14 cellular contexts compared by ENCODE assay signal in the genomic region with DNA sequence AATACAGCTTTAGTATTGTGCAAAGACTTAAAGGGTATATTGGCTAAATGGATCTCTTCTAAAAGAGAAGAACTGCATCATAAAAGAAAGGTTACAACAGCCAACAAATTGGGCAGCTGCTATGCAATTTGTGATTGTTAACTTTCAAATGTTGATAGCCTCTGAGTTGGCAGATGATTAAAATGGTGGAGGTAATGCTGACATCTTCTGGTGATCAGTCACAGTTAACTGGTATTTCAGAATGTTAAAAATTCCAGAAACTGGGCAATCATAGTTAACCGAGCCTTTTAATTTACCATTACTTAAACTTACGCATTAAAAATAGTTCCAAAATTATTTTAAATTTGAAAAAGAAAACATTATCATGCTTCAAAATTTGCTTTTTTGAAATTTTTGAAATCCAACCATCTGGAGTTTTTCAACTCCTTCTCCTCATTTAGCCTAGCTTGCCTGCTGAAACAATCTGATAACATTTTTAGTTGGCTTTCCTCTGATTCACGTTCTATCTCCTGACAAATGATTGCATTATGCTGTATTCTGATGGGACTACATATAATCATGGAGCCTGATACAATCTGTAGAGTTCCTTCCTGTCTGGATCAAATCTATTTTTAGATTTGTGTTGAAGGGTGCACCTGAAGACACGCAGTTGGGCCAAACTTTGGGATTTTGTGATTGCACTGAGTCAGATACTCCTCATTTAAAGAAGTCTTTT.
A peak's percentile ranks its signal among the peaks of the same experiment; 100 is the strongest.
DNase-seq lines count a peak whose midpoint lies in the region; ATAC-seq and TF ChIP-seq lines count a peak whose summit lies in the region.
"Had no signal": no experiment of that assay in that cellular context is flagged by ENCODE, and none has a peak within 500 bp of the region (broad histone marks: within the 10 kb centered on the region; RNA-seq: fewer than 3 reads in every experiment).

No MANE protein-coding gene starts in this region.

- H3K4me3 ChIP-seq in epithelial cell of proximal tubule (ENCODE audit: low read depth, low read length), result no peak overlapping the region
- H3K4me3 ChIP-seq: adrenal gland had no signal

- DNase-seq in DMS 273 (lab: John Stamatoyannopoulos, UW; ENCODE audit: unreplicated experiment) (peak; percentile 8), DMS 273 treated with DMSO at 0.1 percent for 48 hours (lab: John Stamatoyannopoulos, UW) (no peak), NCI-H69 (lab: John Stamatoyannopoulos, UW) (peak; percentile 38), epithelial cell of proximal tubule (ENCODE audit: low read depth) (no peak), pons (ENCODE audit: low spot score) (peak; percentile 57), GF-D8 (lab: John Stamatoyannopoulos, UW) (no peak), retina (no peak)
- DNase-seq: activated CD8-positive, alpha-beta T cell treated with anti-CD3 and anti-CD28 coated beads for 36 hours; adrenal gland; hypothalamus; left colon; NCI-H345; OCI-M1 had no signal

- no peak for ATAC-seq in HG03095 (IDR thresholded peaks at IDR 0.05; ENCODE audit: unreplicated experiment)
- ATAC-seq: activated CD8-positive, alpha-beta T cell treated with anti-CD3 and anti-CD28 coated beads for 36 hours; left colon had no signal

- peak; percentile 30 for TF ChIP-seq CTCF in epithelial cell of proximal tubule (conservative IDR thresholded peaks at IDR 0.05; ENCODE audit: low read depth, low read length)

Comparison
In these comparisons a context has a peak if more than half of its experiments do, and no peak if none do; other contexts are left out.
1. DNase-seq: peak in DMS 273 (single experiment), NCI-H69 (single experiment) and pons (single experiment); none in DMS 273 treated with DMSO at 0.1 percent for 48 hours (single experiment), epithelial cell of proximal tubule (single experiment), GF-D8 (single experiment) and retina (single experiment).